8 cellular contexts compared by ENCODE assay signal in genomic region chr5:139137703-139138102, GRCh38.
DNase-seq lines count a peak whose midpoint lies in the region; ATAC-seq and TF ChIP-seq lines count a peak whose summit lies in the region.

No MANE protein-coding gene starts in this region.

- no peaks in the 10 kb centered on the region for H3K79me1 ChIP-seq in neuronal stem cell (ENCODE audit: low read depth, low read length)

- H3K4me1 Mint-ChIP-seq in Calu3 (ENCODE audit: low read depth, unreplicated experiment) = peaks cover 33% of the 10 kb centered on the region
- peaks cover 1 to 7% (median 2%) of the 10 kb centered on the region in 3 donors for H3K4me1 Mint-ChIP-seq in T-cell

- TF ChIP-seq CTCF in Calu3 (IDR thresholded peaks at IDR 0.05; ENCODE audit: unreplicated experiment) (no peak), colonic mucosa (IDR thresholded peaks at IDR 0.05) (no peak)

- no peak overlapping the region for H3K18ac ChIP-seq in neuronal stem cell (ENCODE audit: low read length)

- H4K91ac ChIP-seq in neuronal stem cell (ENCODE audit: low read depth, low read length, poor library complexity) = no peak overlapping the region

- H3K27ac Mint-ChIP-seq in Calu3 (ENCODE audit: unreplicated experiment) (no peak overlapping the region), T-cell (no peak overlapping the region)

- WGBS in neuronal stem cell (ENCODE audit: extremely low coverage in 2 of 2, insufficient read length in 2 of 2, insufficient replicate concordance in 1 of 2), 2 donors = no CpG with 5 or more reads among the region's 4 CpGs

- H2BK12ac ChIP-seq in neuronal stem cell (ENCODE audit: low read length) = no peak overlapping the region

- H3K4me3 Mint-ChIP-seq in Calu3 (ENCODE audit: low read depth, unreplicated experiment) = no peak overlapping the region
- no peak overlapping the region for H3K4me3 Mint-ChIP-seq in T-cell

- no peak overlapping the region for H3K9ac ChIP-seq in adipocyte (ENCODE audit: low read length)
- H3K9ac ChIP-seq in colonic mucosa (ENCODE audit: low read depth in 2 of 2, low read length in 2 of 2) = no peak overlapping the region
- no peak overlapping the region for H3K9ac ChIP-seq in neuronal stem cell (ENCODE audit: low read depth, low read length, poor library complexity)

- BruUV-seq in Calu3 (replicated peaks; lab: Mats Ljungman, UMichigan) = no TSS peak

- no peaks in the 10 kb centered on the region for H3K36me3 ChIP-seq in adipocyte (ENCODE audit: control insufficient read depth, insufficient read depth, low read length, severe bottlenecking)
- H3K36me3 ChIP-seq in colonic mucosa = no peaks in the 10 kb centered on the region
- H3K36me3 ChIP-seq in neuronal stem cell (replicated peaks in 1 of 2; ENCODE audit: control insufficient read depth in 2 of 2, insufficient read depth in 2 of 2, low read length in 2 of 2) = no peaks in the 10 kb centered on the region

- H2BK120ac ChIP-seq in neuronal stem cell (ENCODE audit: low read depth, low read length) = no peak overlapping the region

- no peaks in the 10 kb centered on the region for H3K9me3 Mint-ChIP-seq in Calu3 (ENCODE audit: low read depth, unreplicated experiment)
- H3K9me3 Mint-ChIP-seq in T-cell = no peaks in the 10 kb centered on the region

- CTCF ChIA-PET in Calu3 (lab: Charles Lee) (no interaction called here), T-cell (lab: Charles Lee) (no interaction called here)

- peak; percentile 44 for DNase-seq in Calu3
- DNase-seq in KBM-7 = peak; percentile 55
- DNase-seq in adipocyte (ENCODE audit: low read depth) = peak; percentile 7
- DNase-seq in kidney glomerular epithelial cell (lab: John Stamatoyannopoulos, UW) = peak; percentile 14
- no peak for DNase-seq in colonic mucosa
- DNase-seq in T-cell = no peak
- DNase-seq in neuronal stem cell (ENCODE audit: low spot score) = no peak

- no peak overlapping the region for H3K4me2 ChIP-seq in neuronal stem cell (ENCODE audit: insufficient read depth, low read length, poor library complexity, severe bottlenecking)

- H3K36me3 Mint-ChIP-seq in Calu3 (ENCODE audit: insufficient read depth, unreplicated experiment) (no peaks in the 10 kb centered on the region), T-cell (peaks cover 3% of the 10 kb centered on the region)

- ATAC-seq in T-cell (replicated peaks in 1 of 4) (no peak), HG03280 (IDR thresholded peaks at IDR 0.05; ENCODE audit: unreplicated experiment) (no peak)

- H3K9me3 ChIP-seq in adipocyte (ENCODE audit: control insufficient read depth, low read length) (no peaks in the 10 kb centered on the region), colonic mucosa (no peaks in the 10 kb centered on the region), neuronal stem cell (replicated peaks in 1 of 2; ENCODE audit: control insufficient read depth in 2 of 2, insufficient read depth in 1 of 2, low read depth in 1 of 2, low read length in 2 of 2) (no peaks in the 10 kb centered on the region)

- intact Hi-C loops in Calu3 (cut with micrococcal nuclease; ENCODE audit: unreplicated experiment) (loop anchor here (10.0 kb wide), 1 partner anchor 213 kb away; no protein-coding TSS in a partner anchor), colonic mucosa (cut with DNase I) (no loop called here)

- H3K27me3 ChIP-seq in adipocyte (replicated peaks; ENCODE audit: control insufficient read depth, insufficient read depth, low read length) (no peaks in the 10 kb centered on the region), colonic mucosa (no peaks in the 10 kb centered on the region), neuronal stem cell (ENCODE audit: control insufficient read depth in 3 of 3, insufficient read depth in 3 of 3, low read depth in 1 of 3, low read length in 3 of 3) (no peaks in the 10 kb centered on the region)

- no peak overlapping the region for H2BK5ac ChIP-seq in neuronal stem cell (ENCODE audit: low read length)

- H3K4ac ChIP-seq in neuronal stem cell (ENCODE audit: low read length) = no peak overlapping the region

- no peak overlapping the region for H3K14ac ChIP-seq in neuronal stem cell (ENCODE audit: low read length)

- no peak overlapping the region for H3K4me3 ChIP-seq in adipocyte (ENCODE audit: low read length)
- no peak overlapping the region for H3K4me3 ChIP-seq in colonic mucosa
- H3K4me3 ChIP-seq in neuronal stem cell (ENCODE audit: low read length in 2 of 2) = no peak overlapping the region

- H3K27me3 Mint-ChIP-seq in Calu3 (ENCODE audit: unreplicated experiment) (no peaks in the 10 kb centered on the region), T-cell (no peaks in the 10 kb centered on the region)

- H4K8ac ChIP-seq in neuronal stem cell (ENCODE audit: low read depth, low read length) = no peak overlapping the region

- no peak overlapping the region for H2AK5ac ChIP-seq in neuronal stem cell (ENCODE audit: low read depth, low read length)

- in situ Hi-C loops in KBM-7 (cut with MboI; ENCODE audit: low pct_unique_long_range_greater_than_20kb, low sequenced_read_pairs) = no loop called here

- POLR2A ChIA-PET in T-cell (lab: Charles Lee) = no interaction called here

- H3K23ac ChIP-seq in neuronal stem cell (ENCODE audit: low read depth, low read length, poor library complexity) = no peak overlapping the region

- no peak overlapping the region for H2BK15ac ChIP-seq in neuronal stem cell (ENCODE audit: low read length)

- no peak overlapping the region for H2AFZ ChIP-seq in neuronal stem cell (ENCODE audit: low read length)

- no peak overlapping the region for H3K27ac ChIP-seq in colonic mucosa
- H3K27ac ChIP-seq in neuronal stem cell (replicated peaks; ENCODE audit: low read length) = no peak overlapping the region

- H3K4me1 ChIP-seq in adipocyte (ENCODE audit: control insufficient read depth, insufficient read depth, low read length) = peaks cover 33% of the 10 kb centered on the region
- H3K4me1 ChIP-seq in colonic mucosa = peaks cover 7% of the 10 kb centered on the region
- H3K4me1 ChIP-seq in neuronal stem cell (ENCODE audit: control insufficient read depth in 2 of 2, insufficient read depth in 1 of 2, low read depth in 1 of 2, low read length in 2 of 2) = peaks cover 1 to 33% of the 10 kb centered on the region in 2 donors

Comparison
In these comparisons a context has a peak if more than half of its experiments do, and no peak if none do; other contexts are left out.
1. DNase-seq: peak in Calu3 (single experiment), KBM-7 (single experiment), adipocyte (single experiment) and kidney glomerular epithelial cell (single experiment); none in colonic mucosa (single experiment), T-cell (0 of 34) and neuronal stem cell (single experiment).